ENCODE assay signal across 9 cellular contexts in the genomic region with DNA sequence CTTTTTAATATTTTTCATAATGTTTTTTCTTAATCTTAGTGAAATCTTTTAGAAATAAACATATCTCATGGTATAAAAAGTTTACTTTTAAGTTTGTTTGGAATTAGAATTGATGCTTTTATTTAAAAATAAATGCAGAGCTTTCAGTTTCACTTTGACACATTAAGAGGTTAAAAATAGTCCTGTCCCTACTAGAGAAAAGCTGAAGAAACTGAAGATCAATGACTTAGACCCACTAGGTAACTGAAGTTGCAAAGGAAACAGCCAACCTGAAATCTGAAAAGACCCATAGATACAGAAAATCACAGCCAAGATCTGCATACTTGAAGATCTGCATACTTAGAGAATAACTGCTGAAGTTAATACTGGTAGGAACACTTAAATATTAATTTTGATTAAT.
DNase-seq lines count a peak whose midpoint lies in the region; ATAC-seq and TF ChIP-seq lines count a peak whose summit lies in the region.
"Had no signal": no experiment of that assay in that cellular context is flagged by ENCODE, and none has a peak within 500 bp of the region (broad histone marks: within the 10 kb centered on the region; RNA-seq: fewer than 3 reads in every experiment).

No MANE protein-coding gene starts in this region.

- no peaks in the 10 kb centered on the region for H3K9me3 Mint-ChIP-seq in activated CD8-positive, alpha-beta T cell treated with anti-CD3 and anti-CD28 coated beads, Interleukin-2, amount 10 ng/mL, durations not matched to agents 7 days and 5 days (ENCODE audit: insufficient read depth)

- peak overlapping the region; percentile 26 for H3K4me3 Mint-ChIP-seq in activated CD8-positive, alpha-beta T cell treated with anti-CD3 and anti-CD28 coated beads, Interleukin-2, amount 10 ng/mL, durations not matched to agents 7 days and 5 days
- H3K4me3 Mint-ChIP-seq: activated T-cell treated with anti-CD3 and anti-CD28 coated beads, Interleukin-2, amount 50 U/mL, for 4 hours had no signal

- peak; percentile 16 for DNase-seq in GM12864 (ENCODE audit: low read depth)
- peak; percentile 34 for DNase-seq in GM20000 (ENCODE audit: low spot score)
- no peak for DNase-seq in activated CD8-positive, alpha-beta T cell treated with anti-CD3 and anti-CD28 coated beads, Interleukin-2, amount 10 ng/mL, durations not matched to agents 7 days and 5 days
- no peak for DNase-seq in caudate nucleus (lab: John Stamatoyannopoulos, UW)
- DNase-seq in left lobe of liver (ENCODE audit: low spot score), result no peak
- no peak for DNase-seq in HT-29 (ENCODE audit: low spot score)
- DNase-seq: activated T-cell treated with anti-CD3 and anti-CD28 coated beads, Interleukin-2, amount 50 U/mL, for 4 hours had no signal

- TF ChIP-seq CTCF in GM12864 (IDR thresholded peaks at IDR 0.05; ENCODE audit: low read depth, low read length, missing control alignments) (no peak), GM20000 (IDR thresholded peaks at IDR 0.05; ENCODE audit: extremely low read depth, missing control alignments) (no peak)

- H3K4me3 ChIP-seq in GM12864 (ENCODE audit: low read depth, low read length), result no peak overlapping the region

- ATAC-seq in HG03103 (IDR thresholded peaks at IDR 0.05; ENCODE audit: low read depth, unreplicated experiment) (peak; percentile 88), left lobe of liver (no peak), HG02763 (IDR thresholded peaks at IDR 0.05; ENCODE audit: unreplicated experiment) (no peak)
- ATAC-seq in activated CD8-positive, alpha-beta T cell treated with anti-CD3 and anti-CD28 coated beads, Interleukin-2, amount 10 ng/mL, durations not matched to agents 7 days and 5 days, result peak; percentile 89
- ATAC-seq: activated T-cell treated with anti-CD3 and anti-CD28 coated beads, Interleukin-2, amount 50 U/mL, for 4 hours had no signal

- peaks cover 4% of the 10 kb centered on the region for H3K36me3 Mint-ChIP-seq in activated CD8-positive, alpha-beta T cell treated with anti-CD3 and anti-CD28 coated beads, Interleukin-2, amount 10 ng/mL, durations not matched to agents 7 days and 5 days (ENCODE audit: low read depth)

- peaks cover 29% of the 10 kb centered on the region for H3K4me1 Mint-ChIP-seq in activated CD8-positive, alpha-beta T cell treated with anti-CD3 and anti-CD28 coated beads, Interleukin-2, amount 10 ng/mL, durations not matched to agents 7 days and 5 days (ENCODE audit: low read depth)

- CTCF ChIA-PET in activated CD8-positive, alpha-beta T cell treated with anti-CD3 and anti-CD28 coated beads, Interleukin-2, amount 10 ng/mL, durations not matched to agents 7 days and 5 days (lab: Charles Lee), result interaction anchor here (1.2 kb wide), 1 partner anchor 39 kb away, joined by 3 read pairs; no protein-coding TSS in a partner anchor

- H3K27ac ChIP-seq in caudate nucleus (ENCODE audit: low read depth, low read length), result no peak overlapping the region

- POLR2A ChIA-PET in activated CD8-positive, alpha-beta T cell treated with anti-CD3 and anti-CD28 coated beads, Interleukin-2, amount 10 ng/mL, durations not matched to agents 7 days and 5 days (lab: Charles Lee), result no interaction called here

- no peaks in the 10 kb centered on the region for H3K27me3 Mint-ChIP-seq in activated CD8-positive, alpha-beta T cell treated with anti-CD3 and anti-CD28 coated beads, Interleukin-2, amount 10 ng/mL, durations not matched to agents 7 days and 5 days (ENCODE audit: low read depth)

- H3K27ac Mint-ChIP-seq in activated CD8-positive, alpha-beta T cell treated with anti-CD3 and anti-CD28 coated beads, Interleukin-2, amount 10 ng/mL, durations not matched to agents 7 days and 5 days, result peak overlapping the region; percentile 58

Comparison
In these comparisons a context has a peak if more than half of its experiments do, and no peak if none do; other contexts are left out.
1. DNase-seq: peak in GM12864 (single experiment) and GM20000 (single experiment); none in activated CD8-positive, alpha-beta T cell treated with anti-CD3 and anti-CD28 coated beads, Interleukin-2, amount 10 ng/mL, durations not matched to agents 7 days and 5 days (single experiment), caudate nucleus (0 of 61), left lobe of liver (single experiment) and HT-29 (single experiment).
2. ATAC-seq: peak in HG03103 (single experiment) and activated CD8-positive, alpha-beta T cell treated with anti-CD3 and anti-CD28 coated beads, Interleukin-2, amount 10 ng/mL, durations not matched to agents 7 days and 5 days (single experiment); none in left lobe of liver (single experiment) and HG02763 (single experiment).